In the genomic region with DNA sequence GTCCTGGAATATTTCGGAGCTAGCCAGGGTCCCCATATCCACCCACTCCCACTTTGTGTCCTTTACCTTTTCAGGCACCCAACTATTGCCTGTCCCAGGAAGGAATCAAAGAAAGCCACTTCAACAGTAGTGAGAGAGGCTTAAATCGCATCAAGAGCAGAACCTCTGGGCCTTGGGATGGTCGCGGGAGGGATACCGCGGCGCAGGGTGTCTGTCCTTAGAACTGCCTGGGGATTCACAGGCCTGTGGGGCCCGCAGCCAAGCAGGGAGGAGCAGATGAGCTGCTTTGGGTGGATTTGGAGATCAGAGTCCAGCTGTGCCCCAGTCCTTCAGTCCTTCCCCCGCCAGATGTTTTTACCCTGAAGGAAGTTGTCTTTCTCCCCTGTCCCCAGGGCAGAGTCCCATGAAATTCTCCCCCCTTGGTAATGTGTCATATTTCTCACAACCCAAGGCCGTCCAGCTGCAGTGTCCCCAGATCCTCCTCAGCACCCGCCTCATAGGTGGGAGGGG, we compare ENCODE assay signal across 16 cellular contexts. TPM values are rescaled to one million over a fixed set of nuclear protein-coding genes. Genes with fewer than 3 reads are reported as not detected.
DNase-seq lines count a peak whose midpoint lies in the region; TF ChIP-seq lines count a peak whose summit lies in the region.
"Had no signal": no experiment of that assay in that cellular context is flagged by ENCODE, and none has a peak within 500 bp of the region (broad histone marks: within the 10 kb centered on the region; RNA-seq: fewer than 3 reads in every experiment).

No MANE protein-coding gene starts in this region.

- no peak for TF ChIP-seq CTCF in chondrocyte (IDR thresholded peaks at IDR 0.05)
- TF ChIP-seq CTCF in hepatocyte (IDR thresholded peaks at IDR 0.05; ENCODE audit: poor library complexity) = no peak
- TF ChIP-seq CTCF in osteocyte (IDR thresholded peaks at IDR 0.05) = no peak

- peaks cover 15% of the 10 kb centered on the region for H3K27me3 Mint-ChIP-seq in chondrocyte (ENCODE audit: low read depth)
- H3K27me3 Mint-ChIP-seq in osteocyte (ENCODE audit: unreplicated experiment) = peaks cover 26% of the 10 kb centered on the region

- no peaks in the 10 kb centered on the region for H3K27me3 ChIP-seq in BLaER1
- H3K27me3 ChIP-seq in hepatocyte = no peaks in the 10 kb centered on the region

- H3K9me3 Mint-ChIP-seq in chondrocyte (ENCODE audit: low read depth) (peaks cover 11% of the 10 kb centered on the region), osteocyte (ENCODE audit: unreplicated experiment) (peaks cover 10% of the 10 kb centered on the region)

- no peak overlapping the region for H2AFZ ChIP-seq in hepatocyte

- H3K27ac ChIP-seq in BLaER1 = peak overlapping the region; percentile 74
- H3K27ac ChIP-seq in hepatocyte = peak overlapping the region; percentile 98

- peaks cover 89% of the 10 kb centered on the region for H3K4me1 ChIP-seq in BLaER1
- H3K4me1 ChIP-seq in hepatocyte (ENCODE audit: insufficient read depth) = peaks cover 75% of the 10 kb centered on the region

- no peaks in the 10 kb centered on the region for H3K4me1 Mint-ChIP-seq in chondrocyte (ENCODE audit: low read depth)
- H3K4me1 Mint-ChIP-seq in osteocyte (ENCODE audit: unreplicated experiment) = no peaks in the 10 kb centered on the region

- H3K9me3 ChIP-seq in BLaER1 (no peaks in the 10 kb centered on the region), hepatocyte (ENCODE audit: low read depth) (no peaks in the 10 kb centered on the region)

- DNase-seq in chondrocyte (ENCODE audit: low spot score) (peak; percentile 38), hepatocyte (ENCODE audit: low spot score) (peak; percentile 44), posterior vena cava (ENCODE audit: low spot score) (peak; percentile 29), NCI-H510A (lab: John Stamatoyannopoulos, UW) (no peak), GF-D8 (lab: John Stamatoyannopoulos, UW) (no peak), osteocyte (ENCODE audit: extremely low spot score, unreplicated experiment) (no peak)
- DNase-seq in activated T-cell treated with anti-CD3 and anti-CD28 coated beads, Interleukin-2, amount 50 U/mL, for 1 hour = no peak
- DNase-seq: Calu3, IMR-90, Kasumi-1, NCI-H1105 treated with DMSO at 0.1 percent for 48 hours, NCI-H187, NCI-H446 treated with DMSO at 0.1 percent for 48 hours, NCI-H82 had no signal

- H3K9me2 ChIP-seq in hepatocyte (replicated peaks; ENCODE audit: insufficient read depth) = no peaks in the 10 kb centered on the region

- H4K20me1 ChIP-seq in BLaER1 = peaks cover 7% of the 10 kb centered on the region; the same call in 1 of the 2 replicates
- H4K20me1 ChIP-seq in hepatocyte (ENCODE audit: insufficient read depth, poor library complexity, severe bottlenecking) = no peaks in the 10 kb centered on the region

- H3K36me3 Mint-ChIP-seq in chondrocyte (ENCODE audit: low read depth) = peaks cover 3% of the 10 kb centered on the region
- H3K36me3 Mint-ChIP-seq in osteocyte (ENCODE audit: unreplicated experiment) = no peaks in the 10 kb centered on the region

- H3K4me3 ChIP-seq in BLaER1 (no peak overlapping the region), hepatocyte (no peak overlapping the region)
- H3K4me3 ChIP-seq: GM12878 had no signal

- H3K4me2 ChIP-seq in BLaER1 (peak overlapping the region; percentile 96), hepatocyte (peak overlapping the region; percentile 11)

- H3K4me3 Mint-ChIP-seq in chondrocyte (ENCODE audit: unreplicated experiment) (no peak overlapping the region), osteocyte (ENCODE audit: unreplicated experiment) (no peak overlapping the region)

- H3K9ac ChIP-seq in BLaER1 = peak overlapping the region; percentile 5; the same call in 1 of the 2 replicates

- WGBS in hepatocyte (ENCODE audit: low lambda C conversion rate, missing lambda C conversion rate) = 52% methylated on average over 11 of the region's 11 CpGs

- H3K27ac Mint-ChIP-seq in chondrocyte (ENCODE audit: unreplicated experiment) = no peak overlapping the region
- no peak overlapping the region for H3K27ac Mint-ChIP-seq in osteocyte (ENCODE audit: unreplicated experiment)

- intact Hi-C loops in posterior vena cava (cut with DNase I) = no loop called here

- H3K36me3 ChIP-seq in BLaER1 (no peaks in the 10 kb centered on the region), hepatocyte (replicated peaks; ENCODE audit: insufficient read depth, low read depth) (no peaks in the 10 kb centered on the region)

- peaks cover 19% of the 10 kb centered on the region for H3K79me2 ChIP-seq in hepatocyte

RNA-seq across cellular contexts. Expression of gene SLCO2B1, which starts 13.5 kb away (rescaled TPM):
- total RNA-seq in chondrocyte (6.0 to 19.5 TPM (median 19.2 TPM) in 3 replicates), hepatocyte (52.2 and 79.2 TPM in 2 replicates), posterior vena cava (100 to 1,000 TPM in 1 of 2 donors, 10 to 100 TPM in 1; 95.3 to 171 TPM), osteocyte (0.18 and 0.54 TPM in 2 replicates)
- polyA plus RNA-seq in hepatocyte = 43.4 and 51.6 TPM in 2 replicates
- total RNA-seq: IMR-90 had no signal
- polyA plus RNA-seq: IMR-90 had no signal

Comparison
In these comparisons a context has a peak if more than half of its experiments do, and no peak if none do; other contexts are left out.
1. DNase-seq: peak in chondrocyte (single experiment), hepatocyte (single experiment) and posterior vena cava (single experiment); none in NCI-H510A (single experiment), GF-D8 (single experiment), osteocyte (single experiment) and activated T-cell treated with anti-CD3 and anti-CD28 coated beads, Interleukin-2, amount 50 U/mL, for 1 hour (single experiment).